17 cellular contexts compared by ENCODE assay signal in genomic region chrX:119407681-119408080, GRCh38.
"Had no signal": no experiment of that assay in that cellular context is flagged by ENCODE, and none has a peak within 500 bp of the region (broad histone marks: within the 10 kb centered on the region; RNA-seq: fewer than 3 reads in every experiment).

No MANE protein-coding gene starts in this region.

- H3K27ac ChIP-seq: adrenal gland, body of pancreas, neutrophil had no signal

- H3K4me3 ChIP-seq: adrenal gland, body of pancreas, mucosa of descending colon had no signal

- H3K4me1 Mint-ChIP-seq: activated CD4-positive, alpha-beta memory T cell treated with anti-CD3 and anti-CD28 coated beads, Interleukin-2, amount 10 ng/mL, durations not matched to agents 7 days and 5 days had no signal

- H3K9me3 Mint-ChIP-seq: activated CD4-positive, alpha-beta memory T cell treated with anti-CD3 and anti-CD28 coated beads, Interleukin-2, amount 10 ng/mL, durations not matched to agents 7 days and 5 days; dendritic cell treated with granulocyte-macrophage colony-stimulating factor and Interleukin-4, amounts not matched to agents 40 ng/mL and 50 ng/mL, for 4 days; effector memory CD8-positive, alpha-beta T cell; naive thymus-derived CD8-positive, alpha-beta T cell; stimulated activated naive B cell treated with anti-CD40 and anti-IgM and Interleukin-4, amounts not matched to agents 10 μg/mL and 1 μg/mL and 100 μg/mL, for 72 hours had no signal

- ATAC-seq: body of pancreas; effector memory CD8-positive, alpha-beta T cell; left lobe of liver; mucosa of descending colon; naive thymus-derived CD8-positive, alpha-beta T cell; right cardiac atrium; stimulated activated naive B cell treated with anti-CD40 and anti-IgM and Interleukin-4, amounts not matched to agents 10 μg/mL and 1 μg/mL and 100 μg/mL, for 72 hours had no signal

- H3K4me3 Mint-ChIP-seq: activated CD4-positive, alpha-beta memory T cell treated with anti-CD3 and anti-CD28 coated beads, Interleukin-2, amount 10 ng/mL, durations not matched to agents 7 days and 5 days; dendritic cell treated with granulocyte-macrophage colony-stimulating factor and Interleukin-4, amounts not matched to agents 40 ng/mL and 50 ng/mL, for 4 days; effector memory CD8-positive, alpha-beta T cell; naive thymus-derived CD8-positive, alpha-beta T cell; stimulated activated naive B cell treated with anti-CD40 and anti-IgM and Interleukin-4, amounts not matched to agents 10 μg/mL and 1 μg/mL and 100 μg/mL, for 72 hours had no signal

- H3K27ac Mint-ChIP-seq: activated CD4-positive, alpha-beta memory T cell treated with anti-CD3 and anti-CD28 coated beads, Interleukin-2, amount 10 ng/mL, durations not matched to agents 7 days and 5 days; dendritic cell treated with granulocyte-macrophage colony-stimulating factor and Interleukin-4, amounts not matched to agents 40 ng/mL and 50 ng/mL, for 4 days; effector memory CD8-positive, alpha-beta T cell; stimulated activated naive B cell treated with anti-CD40 and anti-IgM and Interleukin-4, amounts not matched to agents 10 μg/mL and 1 μg/mL and 100 μg/mL, for 72 hours had no signal

- H3K9me3 ChIP-seq: adrenal gland, body of pancreas, mucosa of descending colon, neutrophil had no signal

- H3K27me3 ChIP-seq: adrenal gland, body of pancreas, neutrophil had no signal

- H3K36me3 ChIP-seq: adrenal gland, neutrophil had no signal

- H3K27me3 Mint-ChIP-seq: activated CD4-positive, alpha-beta memory T cell treated with anti-CD3 and anti-CD28 coated beads, Interleukin-2, amount 10 ng/mL, durations not matched to agents 7 days and 5 days; dendritic cell treated with granulocyte-macrophage colony-stimulating factor and Interleukin-4, amounts not matched to agents 40 ng/mL and 50 ng/mL, for 4 days; effector memory CD8-positive, alpha-beta T cell; naive thymus-derived CD8-positive, alpha-beta T cell; stimulated activated naive B cell treated with anti-CD40 and anti-IgM and Interleukin-4, amounts not matched to agents 10 μg/mL and 1 μg/mL and 100 μg/mL, for 72 hours had no signal

- H3K4me1 ChIP-seq: adrenal gland had no signal

- DNase-seq: activated CD4-positive, alpha-beta memory T cell treated with anti-CD3 and anti-CD28 coated beads, Interleukin-2, amount 10 ng/mL, durations not matched to agents 7 days and 5 days; activated CD8-positive, alpha-beta memory T cell treated with anti-CD3 and anti-CD28 coated beads, Interleukin-2, amount 50 U/mL, for 48 hours; activated naive CD4-positive, alpha-beta T cell treated with Interleukin-2 at 50 U/mL for 16 hours; adrenal gland; body of pancreas; cerebellar nuclear complex; effector memory CD8-positive, alpha-beta T cell; mammary epithelial cell; mucosa of descending colon; naive thymus-derived CD8-positive, alpha-beta T cell; right cardiac atrium; stimulated activated naive B cell treated with anti-CD40 and anti-IgM and Interleukin-4, amounts not matched to agents 10 μg/mL and 1 μg/mL and 100 μg/mL, for 72 hours; T-helper 9 cell; trophoblast cell had no signal
